In the genomic region with DNA sequence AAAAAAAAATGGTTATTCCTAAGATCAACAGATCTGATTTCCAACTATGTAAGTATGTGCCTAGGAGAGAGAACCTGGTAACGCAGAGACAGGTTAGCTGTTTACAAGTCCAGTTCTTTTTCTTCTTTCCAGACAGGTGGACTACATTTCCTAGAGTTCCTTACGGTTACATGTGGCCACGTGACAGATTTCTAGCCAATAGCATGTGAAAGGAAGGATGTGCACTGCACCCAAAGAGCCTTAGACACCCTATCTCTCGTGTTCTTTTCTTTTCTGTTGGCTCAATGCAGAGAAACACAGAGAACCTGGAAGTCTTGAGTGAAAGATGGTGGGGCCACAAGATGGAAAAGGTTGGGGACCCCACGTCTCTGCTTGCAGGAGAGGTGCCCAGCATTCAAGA, we compare ENCODE assay signal across 21 cellular contexts.
"Had no signal": no experiment of that assay in that cellular context is flagged by ENCODE, and none has a peak within 500 bp of the region (broad histone marks: within the 10 kb centered on the region; RNA-seq: fewer than 3 reads in every experiment).

No MANE protein-coding gene starts in this region.

- FAIRE-seq: keratinocyte, small intestine had no signal

- DNase-seq: effector memory CD4-positive, alpha-beta T cell; foreskin fibroblast; glutamatergic neuron; immature natural killer cell; left lung; mesendoderm; naive thymus-derived CD8-positive, alpha-beta T cell; psoas muscle; retina; small intestine; stimulated activated CD4-positive, alpha-beta T cell treated with anti-CD3 and anti-CD28 coated beads, Interleukin-12 subunit alpha, Interleukin-12 subunit beta, amount 100 ng/mL, for 4 hours; stimulated activated naive CD4-positive, alpha-beta T cell treated with Interleukin-2 at 50 U/mL for 16 hours; thyroid gland; upper lobe of left lung had no signal

- H3K27ac ChIP-seq: left lung, neutrophil, psoas muscle, suprapubic skin, thyroid gland, upper lobe of left lung had no signal

- H3K36me3 Mint-ChIP-seq: immature natural killer cell; naive thymus-derived CD8-positive, alpha-beta T cell had no signal

- H3K36me3 ChIP-seq: esophagus muscularis mucosa, gastroesophageal sphincter, left lung, neutrophil, suprapubic skin, thyroid gland, upper lobe of left lung, vagina had no signal

- H3K4me3 Mint-ChIP-seq: immature natural killer cell; naive thymus-derived CD8-positive, alpha-beta T cell had no signal

- ATAC-seq: gastroesophageal sphincter; left lung; naive thymus-derived CD8-positive, alpha-beta T cell; psoas muscle had no signal

- H3K27me3 Mint-ChIP-seq: naive thymus-derived CD8-positive, alpha-beta T cell had no signal

- H3K9me3 Mint-ChIP-seq: immature natural killer cell; naive thymus-derived CD8-positive, alpha-beta T cell had no signal

- H3K4me1 Mint-ChIP-seq: immature natural killer cell; naive thymus-derived CD8-positive, alpha-beta T cell had no signal

- H3K27me3 ChIP-seq: esophagus muscularis mucosa, gastroesophageal sphincter, left lung, suprapubic skin, thyroid gland, upper lobe of left lung, vagina had no signal

- H3K9me3 ChIP-seq: esophagus muscularis mucosa, gastroesophageal sphincter, left lung, neutrophil, psoas muscle, suprapubic skin, thyroid gland, upper lobe of left lung, vagina had no signal

- H3K27ac Mint-ChIP-seq: immature natural killer cell; naive thymus-derived CD8-positive, alpha-beta T cell had no signal

- H3K4me3 ChIP-seq: esophagus muscularis mucosa, gastroesophageal sphincter, left lung, lung, psoas muscle, suprapubic skin, thyroid gland, upper lobe of left lung, vagina had no signal
